ENCODE assay signal across 14 cellular contexts in the genomic region with DNA sequence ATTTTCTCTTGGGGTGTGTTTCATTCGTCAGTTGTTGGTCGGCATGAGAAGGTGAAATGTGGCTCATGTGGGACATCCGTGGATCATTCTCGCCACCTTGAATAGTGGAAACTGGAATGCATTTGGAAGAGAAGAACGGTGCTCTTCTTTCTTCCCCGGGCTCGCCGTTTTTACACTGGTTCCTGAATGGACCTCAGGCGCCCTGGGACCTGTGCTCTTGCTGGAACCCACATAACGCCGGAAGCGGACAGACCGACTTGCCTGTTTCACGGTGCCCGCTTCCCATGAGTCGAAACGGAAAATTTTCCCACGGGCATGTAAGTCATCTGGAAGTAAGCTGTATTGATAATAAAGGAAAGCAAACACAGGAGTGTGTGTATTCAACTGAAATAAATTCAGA. TPM values are rescaled to one million over a fixed set of nuclear protein-coding genes. Genes with fewer than 3 reads are reported as not detected.
"Had no signal": no experiment of that assay in that cellular context is flagged by ENCODE, and none has a peak within 500 bp of the region (broad histone marks: within the 10 kb centered on the region; RNA-seq: fewer than 3 reads in every experiment).

No MANE protein-coding gene starts in this region.

RNA-seq across cellular contexts. Expression of gene USP17L28, which starts 2.2 kb away (rescaled TPM):
- total RNA-seq: activated B cell treated with CpG ODN at 0.5 μM for 24 hours; activated CD4-positive, alpha-beta memory T cell treated with anti-CD3 and anti-CD28 coated beads for 36 hours; activated CD4-positive, alpha-beta memory T cell treated with anti-CD3 and anti-CD28 coated beads, Interleukin-2, amount 10 ng/mL, durations not matched to agents 7 days and 5 days; activated CD4-positive, alpha-beta T cell treated with anti-CD3 and anti-CD28 coated beads for 36 hours; activated CD4-positive, alpha-beta T cell treated with anti-CD3 and anti-CD28 coated beads, Interleukin-2, amount 10 ng/mL, durations not matched to agents 24 days and 14 days; activated CD4-positive, alpha-beta T cell treated with anti-CD3 and anti-CD28 coated beads, Interleukin-2, amount 10 ng/mL, durations not matched to agents 7 days and 5 days; activated CD8-positive, alpha-beta memory T cell treated with anti-CD3 and anti-CD28 coated beads for 36 hours; activated CD8-positive, alpha-beta memory T cell treated with anti-CD3 and anti-CD28 coated beads, Interleukin-2, amount 10 ng/mL, durations not matched to agents 7 days and 5 days; activated CD8-positive, alpha-beta T cell treated with anti-CD3 and anti-CD28 coated beads for 36 hours; activated CD8-positive, alpha-beta T cell treated with anti-CD3 and anti-CD28 coated beads, Interleukin-2, amount 10 ng/mL, durations not matched to agents 7 days and 5 days; T-helper 1 cell treated with Interleukin-12 subunit alpha and Interleukin-12 subunit beta and Interleukin-4 antibody, amounts not matched to agents 30 ng/mL and 1 ng/mL, for 36 hours; T-helper 17 cell; T-helper 2 cell treated with Interferon-gamma antibody and Interleukin-4, amounts not matched to agents 100 ng/mL and 5 ng/mL, for 36 hours; WTC11 had no signal

RNA-seq across cellular contexts. Expression of gene USP17L29, which starts 2.6 kb away (rescaled TPM):
- total RNA-seq: activated B cell treated with CpG ODN at 0.5 μM for 24 hours; activated CD4-positive, alpha-beta memory T cell treated with anti-CD3 and anti-CD28 coated beads for 36 hours; activated CD4-positive, alpha-beta memory T cell treated with anti-CD3 and anti-CD28 coated beads, Interleukin-2, amount 10 ng/mL, durations not matched to agents 7 days and 5 days; activated CD4-positive, alpha-beta T cell treated with anti-CD3 and anti-CD28 coated beads for 36 hours; activated CD4-positive, alpha-beta T cell treated with anti-CD3 and anti-CD28 coated beads, Interleukin-2, amount 10 ng/mL, durations not matched to agents 24 days and 14 days; activated CD4-positive, alpha-beta T cell treated with anti-CD3 and anti-CD28 coated beads, Interleukin-2, amount 10 ng/mL, durations not matched to agents 7 days and 5 days; activated CD8-positive, alpha-beta memory T cell treated with anti-CD3 and anti-CD28 coated beads for 36 hours; activated CD8-positive, alpha-beta memory T cell treated with anti-CD3 and anti-CD28 coated beads, Interleukin-2, amount 10 ng/mL, durations not matched to agents 7 days and 5 days; activated CD8-positive, alpha-beta T cell treated with anti-CD3 and anti-CD28 coated beads for 36 hours; activated CD8-positive, alpha-beta T cell treated with anti-CD3 and anti-CD28 coated beads, Interleukin-2, amount 10 ng/mL, durations not matched to agents 7 days and 5 days; T-helper 1 cell treated with Interleukin-12 subunit alpha and Interleukin-12 subunit beta and Interleukin-4 antibody, amounts not matched to agents 30 ng/mL and 1 ng/mL, for 36 hours; T-helper 17 cell; T-helper 2 cell treated with Interferon-gamma antibody and Interleukin-4, amounts not matched to agents 100 ng/mL and 5 ng/mL, for 36 hours; WTC11 had no signal

RNA-seq across cellular contexts. Expression of gene USP17L27, which starts 6.9 kb away (rescaled TPM):
- total RNA-seq: activated B cell treated with CpG ODN at 0.5 μM for 24 hours; activated CD4-positive, alpha-beta memory T cell treated with anti-CD3 and anti-CD28 coated beads for 36 hours; activated CD4-positive, alpha-beta memory T cell treated with anti-CD3 and anti-CD28 coated beads, Interleukin-2, amount 10 ng/mL, durations not matched to agents 7 days and 5 days; activated CD4-positive, alpha-beta T cell treated with anti-CD3 and anti-CD28 coated beads for 36 hours; activated CD4-positive, alpha-beta T cell treated with anti-CD3 and anti-CD28 coated beads, Interleukin-2, amount 10 ng/mL, durations not matched to agents 24 days and 14 days; activated CD4-positive, alpha-beta T cell treated with anti-CD3 and anti-CD28 coated beads, Interleukin-2, amount 10 ng/mL, durations not matched to agents 7 days and 5 days; activated CD8-positive, alpha-beta memory T cell treated with anti-CD3 and anti-CD28 coated beads for 36 hours; activated CD8-positive, alpha-beta memory T cell treated with anti-CD3 and anti-CD28 coated beads, Interleukin-2, amount 10 ng/mL, durations not matched to agents 7 days and 5 days; activated CD8-positive, alpha-beta T cell treated with anti-CD3 and anti-CD28 coated beads for 36 hours; activated CD8-positive, alpha-beta T cell treated with anti-CD3 and anti-CD28 coated beads, Interleukin-2, amount 10 ng/mL, durations not matched to agents 7 days and 5 days; T-helper 1 cell treated with Interleukin-12 subunit alpha and Interleukin-12 subunit beta and Interleukin-4 antibody, amounts not matched to agents 30 ng/mL and 1 ng/mL, for 36 hours; T-helper 17 cell; T-helper 2 cell treated with Interferon-gamma antibody and Interleukin-4, amounts not matched to agents 100 ng/mL and 5 ng/mL, for 36 hours; WTC11 had no signal

RNA-seq across cellular contexts. Expression of gene USP17L5, which starts 11.7 kb away (rescaled TPM):
- total RNA-seq: activated B cell treated with CpG ODN at 0.5 μM for 24 hours; activated CD4-positive, alpha-beta memory T cell treated with anti-CD3 and anti-CD28 coated beads for 36 hours; activated CD4-positive, alpha-beta memory T cell treated with anti-CD3 and anti-CD28 coated beads, Interleukin-2, amount 10 ng/mL, durations not matched to agents 7 days and 5 days; activated CD4-positive, alpha-beta T cell treated with anti-CD3 and anti-CD28 coated beads for 36 hours; activated CD4-positive, alpha-beta T cell treated with anti-CD3 and anti-CD28 coated beads, Interleukin-2, amount 10 ng/mL, durations not matched to agents 24 days and 14 days; activated CD4-positive, alpha-beta T cell treated with anti-CD3 and anti-CD28 coated beads, Interleukin-2, amount 10 ng/mL, durations not matched to agents 7 days and 5 days; activated CD8-positive, alpha-beta memory T cell treated with anti-CD3 and anti-CD28 coated beads for 36 hours; activated CD8-positive, alpha-beta memory T cell treated with anti-CD3 and anti-CD28 coated beads, Interleukin-2, amount 10 ng/mL, durations not matched to agents 7 days and 5 days; activated CD8-positive, alpha-beta T cell treated with anti-CD3 and anti-CD28 coated beads for 36 hours; activated CD8-positive, alpha-beta T cell treated with anti-CD3 and anti-CD28 coated beads, Interleukin-2, amount 10 ng/mL, durations not matched to agents 7 days and 5 days; T-helper 1 cell treated with Interleukin-12 subunit alpha and Interleukin-12 subunit beta and Interleukin-4 antibody, amounts not matched to agents 30 ng/mL and 1 ng/mL, for 36 hours; T-helper 17 cell; T-helper 2 cell treated with Interferon-gamma antibody and Interleukin-4, amounts not matched to agents 100 ng/mL and 5 ng/mL, for 36 hours; WTC11 had no signal

RNA-seq across cellular contexts. Expression of gene USP17L30, which starts 12.1 kb away (rescaled TPM):
- total RNA-seq: activated B cell treated with CpG ODN at 0.5 μM for 24 hours; activated CD4-positive, alpha-beta memory T cell treated with anti-CD3 and anti-CD28 coated beads for 36 hours; activated CD4-positive, alpha-beta memory T cell treated with anti-CD3 and anti-CD28 coated beads, Interleukin-2, amount 10 ng/mL, durations not matched to agents 7 days and 5 days; activated CD4-positive, alpha-beta T cell treated with anti-CD3 and anti-CD28 coated beads for 36 hours; activated CD4-positive, alpha-beta T cell treated with anti-CD3 and anti-CD28 coated beads, Interleukin-2, amount 10 ng/mL, durations not matched to agents 24 days and 14 days; activated CD4-positive, alpha-beta T cell treated with anti-CD3 and anti-CD28 coated beads, Interleukin-2, amount 10 ng/mL, durations not matched to agents 7 days and 5 days; activated CD8-positive, alpha-beta memory T cell treated with anti-CD3 and anti-CD28 coated beads for 36 hours; activated CD8-positive, alpha-beta memory T cell treated with anti-CD3 and anti-CD28 coated beads, Interleukin-2, amount 10 ng/mL, durations not matched to agents 7 days and 5 days; activated CD8-positive, alpha-beta T cell treated with anti-CD3 and anti-CD28 coated beads for 36 hours; activated CD8-positive, alpha-beta T cell treated with anti-CD3 and anti-CD28 coated beads, Interleukin-2, amount 10 ng/mL, durations not matched to agents 7 days and 5 days; T-helper 1 cell treated with Interleukin-12 subunit alpha and Interleukin-12 subunit beta and Interleukin-4 antibody, amounts not matched to agents 30 ng/mL and 1 ng/mL, for 36 hours; T-helper 17 cell; T-helper 2 cell treated with Interferon-gamma antibody and Interleukin-4, amounts not matched to agents 100 ng/mL and 5 ng/mL, for 36 hours; WTC11 had no signal
